In genomic region chr4:16250665-16251365, GRCh38 we compare ENCODE assay signal across 1 cellular context.
TF ChIP-seq lines count a peak whose summit lies in the region.

No MANE protein-coding gene starts in this region.

TF ChIP-seq in HepG2, 621 proteins besides CTCF, POLR2A, EP300 and RAD21 (continued from another document and continues in another):
- TF ChIP-seq, protein P1, sequence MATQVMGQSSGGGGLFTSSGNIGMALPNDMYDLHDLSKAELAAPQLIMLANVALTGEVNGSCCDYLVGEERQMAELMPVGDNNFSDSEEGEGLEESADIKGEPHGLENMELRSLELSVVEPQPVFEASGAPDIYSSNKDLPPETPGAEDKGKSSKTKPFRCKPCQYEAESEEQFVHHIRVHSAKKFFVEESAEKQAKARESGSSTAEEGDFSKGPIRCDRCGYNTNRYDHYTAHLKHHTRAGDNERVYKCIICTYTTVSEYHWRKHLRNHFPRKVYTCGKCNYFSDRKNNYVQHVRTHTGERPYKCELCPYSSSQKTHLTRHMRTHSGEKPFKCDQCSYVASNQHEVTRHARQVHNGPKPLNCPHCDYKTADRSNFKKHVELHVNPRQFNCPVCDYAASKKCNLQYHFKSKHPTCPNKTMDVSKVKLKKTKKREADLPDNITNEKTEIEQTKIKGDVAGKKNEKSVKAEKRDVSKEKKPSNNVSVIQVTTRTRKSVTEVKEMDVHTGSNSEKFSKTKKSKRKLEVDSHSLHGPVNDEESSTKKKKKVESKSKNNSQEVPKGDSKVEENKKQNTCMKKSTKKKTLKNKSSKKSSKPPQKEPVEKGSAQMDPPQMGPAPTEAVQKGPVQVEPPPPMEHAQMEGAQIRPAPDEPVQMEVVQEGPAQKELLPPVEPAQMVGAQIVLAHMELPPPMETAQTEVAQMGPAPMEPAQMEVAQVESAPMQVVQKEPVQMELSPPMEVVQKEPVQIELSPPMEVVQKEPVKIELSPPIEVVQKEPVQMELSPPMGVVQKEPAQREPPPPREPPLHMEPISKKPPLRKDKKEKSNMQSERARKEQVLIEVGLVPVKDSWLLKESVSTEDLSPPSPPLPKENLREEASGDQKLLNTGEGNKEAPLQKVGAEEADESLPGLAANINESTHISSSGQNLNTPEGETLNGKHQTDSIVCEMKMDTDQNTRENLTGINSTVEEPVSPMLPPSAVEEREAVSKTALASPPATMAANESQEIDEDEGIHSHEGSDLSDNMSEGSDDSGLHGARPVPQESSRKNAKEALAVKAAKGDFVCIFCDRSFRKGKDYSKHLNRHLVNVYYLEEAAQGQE (IDR thresholded peaks at IDR 0.05; ENCODE audit: borderline replicate concordance in 1 of 2, low read depth in 1 of 2, low read length in 2 of 2), result peak in 1 of 2 experiments; percentile 36; a peak in 1 of 4 replicates
- TF ChIP-seq ZNF619 (CRISPR knock-in tag; IDR thresholded peaks at IDR 0.05) (no peak), NPAS2 (CRISPR knock-in tag; IDR thresholded peaks at IDR 0.05; ENCODE audit: borderline replicate concordance) (no peak), ZNF274 (CRISPR knock-in tag; IDR thresholded peaks at IDR 0.05) (no peak), HMG20A (CRISPR knock-in tag; IDR thresholded peaks at IDR 0.05; ENCODE audit: borderline replicate concordance) (peak; percentile 63; the same call in 1 of the 2 replicates), ZNF350 (CRISPR knock-in tag; IDR thresholded peaks at IDR 0.05; ENCODE audit: borderline replicate concordance, low read depth) (no peak), ZBTB26 (CRISPR knock-in tag; IDR thresholded peaks at IDR 0.05; ENCODE audit: borderline replicate concordance) (no peak), TFAP4 (IDR thresholded peaks at IDR 0.05; ENCODE audit: borderline replicate concordance, low read depth) (no peak), ZBTB14 (CRISPR knock-in tag; IDR thresholded peaks at IDR 0.05) (no peak), E2F1 (CRISPR knock-in tag; IDR thresholded peaks at IDR 0.05) (no peak), SATB2 (CRISPR knock-in tag; IDR thresholded peaks at IDR 0.05) (no peak), KDM2A (CRISPR knock-in tag; IDR thresholded peaks at IDR 0.05; ENCODE audit: borderline replicate concordance, low read depth) (no peak), ZNF251 (CRISPR knock-in tag; IDR thresholded peaks at IDR 0.05) (no peak), NFYC (CRISPR knock-in tag; IDR thresholded peaks at IDR 0.05) (no peak), WIZ (CRISPR knock-in tag; IDR thresholded peaks at IDR 0.05) (no peak), HOXA9 (CRISPR knock-in tag; IDR thresholded peaks at IDR 0.05; ENCODE audit: borderline replicate concordance) (no peak), ZNF772 (CRISPR knock-in tag; IDR thresholded peaks at IDR 0.05) (no peak), TCF7L2 (IDR thresholded peaks at IDR 0.05; ENCODE audit: low read depth, low read length) (no peak), ATRX (CRISPR knock-in tag; IDR thresholded peaks at IDR 0.05; ENCODE audit: borderline replicate concordance) (no peak), YEATS4 (CRISPR knock-in tag; IDR thresholded peaks at IDR 0.05; ENCODE audit: borderline replicate concordance) (peak; percentile 37; the same call in 1 of the 2 replicates)
- TF ChIP-seq, protein P2, sequence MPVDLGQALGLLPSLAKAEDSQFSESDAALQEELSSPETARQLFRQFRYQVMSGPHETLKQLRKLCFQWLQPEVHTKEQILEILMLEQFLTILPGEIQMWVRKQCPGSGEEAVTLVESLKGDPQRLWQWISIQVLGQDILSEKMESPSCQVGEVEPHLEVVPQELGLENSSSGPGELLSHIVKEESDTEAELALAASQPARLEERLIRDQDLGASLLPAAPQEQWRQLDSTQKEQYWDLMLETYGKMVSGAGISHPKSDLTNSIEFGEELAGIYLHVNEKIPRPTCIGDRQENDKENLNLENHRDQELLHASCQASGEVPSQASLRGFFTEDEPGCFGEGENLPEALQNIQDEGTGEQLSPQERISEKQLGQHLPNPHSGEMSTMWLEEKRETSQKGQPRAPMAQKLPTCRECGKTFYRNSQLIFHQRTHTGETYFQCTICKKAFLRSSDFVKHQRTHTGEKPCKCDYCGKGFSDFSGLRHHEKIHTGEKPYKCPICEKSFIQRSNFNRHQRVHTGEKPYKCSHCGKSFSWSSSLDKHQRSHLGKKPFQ (CRISPR knock-in tag; IDR thresholded peaks at IDR 0.05; ENCODE audit: insufficient replicate concordance), result no peak
- TF ChIP-seq, protein P3, sequence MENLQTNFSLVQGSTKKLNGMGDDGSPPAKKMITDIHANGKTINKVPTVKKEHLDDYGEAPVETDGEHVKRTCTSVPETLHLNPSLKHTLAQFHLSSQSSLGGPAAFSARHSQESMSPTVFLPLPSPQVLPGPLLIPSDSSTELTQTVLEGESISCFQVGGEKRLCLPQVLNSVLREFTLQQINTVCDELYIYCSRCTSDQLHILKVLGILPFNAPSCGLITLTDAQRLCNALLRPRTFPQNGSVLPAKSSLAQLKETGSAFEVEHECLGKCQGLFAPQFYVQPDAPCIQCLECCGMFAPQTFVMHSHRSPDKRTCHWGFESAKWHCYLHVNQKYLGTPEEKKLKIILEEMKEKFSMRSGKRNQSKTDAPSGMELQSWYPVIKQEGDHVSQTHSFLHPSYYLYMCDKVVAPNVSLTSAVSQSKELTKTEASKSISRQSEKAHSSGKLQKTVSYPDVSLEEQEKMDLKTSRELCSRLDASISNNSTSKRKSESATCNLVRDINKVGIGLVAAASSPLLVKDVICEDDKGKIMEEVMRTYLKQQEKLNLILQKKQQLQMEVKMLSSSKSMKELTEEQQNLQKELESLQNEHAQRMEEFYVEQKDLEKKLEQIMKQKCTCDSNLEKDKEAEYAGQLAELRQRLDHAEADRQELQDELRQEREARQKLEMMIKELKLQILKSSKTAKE (CRISPR knock-in tag; IDR thresholded peaks at IDR 0.05; ENCODE audit: borderline replicate concordance), result peak; percentile 53; the same call in 1 of the 2 replicates
- TF ChIP-seq, protein P4, sequence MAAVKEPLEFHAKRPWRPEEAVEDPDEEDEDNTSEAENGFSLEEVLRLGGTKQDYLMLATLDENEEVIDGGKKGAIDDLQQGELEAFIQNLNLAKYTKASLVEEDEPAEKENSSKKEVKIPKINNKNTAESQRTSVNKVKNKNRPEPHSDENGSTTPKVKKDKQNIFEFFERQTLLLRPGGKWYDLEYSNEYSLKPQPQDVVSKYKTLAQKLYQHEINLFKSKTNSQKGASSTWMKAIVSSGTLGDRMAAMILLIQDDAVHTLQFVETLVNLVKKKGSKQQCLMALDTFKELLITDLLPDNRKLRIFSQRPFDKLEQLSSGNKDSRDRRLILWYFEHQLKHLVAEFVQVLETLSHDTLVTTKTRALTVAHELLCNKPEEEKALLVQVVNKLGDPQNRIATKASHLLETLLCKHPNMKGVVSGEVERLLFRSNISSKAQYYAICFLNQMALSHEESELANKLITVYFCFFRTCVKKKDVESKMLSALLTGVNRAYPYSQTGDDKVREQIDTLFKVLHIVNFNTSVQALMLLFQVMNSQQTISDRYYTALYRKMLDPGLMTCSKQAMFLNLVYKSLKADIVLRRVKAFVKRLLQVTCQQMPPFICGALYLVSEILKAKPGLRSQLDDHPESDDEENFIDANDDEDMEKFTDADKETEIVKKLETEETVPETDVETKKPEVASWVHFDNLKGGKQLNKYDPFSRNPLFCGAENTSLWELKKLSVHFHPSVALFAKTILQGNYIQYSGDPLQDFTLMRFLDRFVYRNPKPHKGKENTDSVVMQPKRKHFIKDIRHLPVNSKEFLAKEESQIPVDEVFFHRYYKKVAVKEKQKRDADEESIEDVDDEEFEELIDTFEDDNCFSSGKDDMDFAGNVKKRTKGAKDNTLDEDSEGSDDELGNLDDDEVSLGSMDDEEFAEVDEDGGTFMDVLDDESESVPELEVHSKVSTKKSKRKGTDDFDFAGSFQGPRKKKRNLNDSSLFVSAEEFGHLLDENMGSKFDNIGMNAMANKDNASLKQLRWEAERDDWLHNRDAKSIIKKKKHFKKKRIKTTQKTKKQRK (IDR thresholded peaks at IDR 0.05; ENCODE audit: low read length), result no peak
- TF ChIP-seq, protein P5, sequence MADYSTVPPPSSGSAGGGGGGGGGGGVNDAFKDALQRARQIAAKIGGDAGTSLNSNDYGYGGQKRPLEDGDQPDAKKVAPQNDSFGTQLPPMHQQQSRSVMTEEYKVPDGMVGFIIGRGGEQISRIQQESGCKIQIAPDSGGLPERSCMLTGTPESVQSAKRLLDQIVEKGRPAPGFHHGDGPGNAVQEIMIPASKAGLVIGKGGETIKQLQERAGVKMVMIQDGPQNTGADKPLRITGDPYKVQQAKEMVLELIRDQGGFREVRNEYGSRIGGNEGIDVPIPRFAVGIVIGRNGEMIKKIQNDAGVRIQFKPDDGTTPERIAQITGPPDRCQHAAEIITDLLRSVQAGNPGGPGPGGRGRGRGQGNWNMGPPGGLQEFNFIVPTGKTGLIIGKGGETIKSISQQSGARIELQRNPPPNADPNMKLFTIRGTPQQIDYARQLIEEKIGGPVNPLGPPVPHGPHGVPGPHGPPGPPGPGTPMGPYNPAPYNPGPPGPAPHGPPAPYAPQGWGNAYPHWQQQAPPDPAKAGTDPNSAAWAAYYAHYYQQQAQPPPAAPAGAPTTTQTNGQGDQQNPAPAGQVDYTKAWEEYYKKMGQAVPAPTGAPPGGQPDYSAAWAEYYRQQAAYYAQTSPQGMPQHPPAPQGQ (CRISPR knock-in tag; IDR thresholded peaks at IDR 0.05; ENCODE audit: borderline replicate concordance), result no peak
- TF ChIP-seq, protein P6, sequence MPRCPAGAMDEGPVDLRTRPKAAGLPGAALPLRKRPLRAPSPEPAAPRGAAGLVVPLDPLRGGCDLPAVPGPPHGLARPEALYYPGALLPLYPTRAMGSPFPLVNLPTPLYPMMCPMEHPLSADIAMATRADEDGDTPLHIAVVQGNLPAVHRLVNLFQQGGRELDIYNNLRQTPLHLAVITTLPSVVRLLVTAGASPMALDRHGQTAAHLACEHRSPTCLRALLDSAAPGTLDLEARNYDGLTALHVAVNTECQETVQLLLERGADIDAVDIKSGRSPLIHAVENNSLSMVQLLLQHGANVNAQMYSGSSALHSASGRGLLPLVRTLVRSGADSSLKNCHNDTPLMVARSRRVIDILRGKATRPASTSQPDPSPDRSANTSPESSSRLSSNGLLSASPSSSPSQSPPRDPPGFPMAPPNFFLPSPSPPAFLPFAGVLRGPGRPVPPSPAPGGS (CRISPR knock-in tag; IDR thresholded peaks at IDR 0.05), result no peak
- TF ChIP-seq, protein P7, sequence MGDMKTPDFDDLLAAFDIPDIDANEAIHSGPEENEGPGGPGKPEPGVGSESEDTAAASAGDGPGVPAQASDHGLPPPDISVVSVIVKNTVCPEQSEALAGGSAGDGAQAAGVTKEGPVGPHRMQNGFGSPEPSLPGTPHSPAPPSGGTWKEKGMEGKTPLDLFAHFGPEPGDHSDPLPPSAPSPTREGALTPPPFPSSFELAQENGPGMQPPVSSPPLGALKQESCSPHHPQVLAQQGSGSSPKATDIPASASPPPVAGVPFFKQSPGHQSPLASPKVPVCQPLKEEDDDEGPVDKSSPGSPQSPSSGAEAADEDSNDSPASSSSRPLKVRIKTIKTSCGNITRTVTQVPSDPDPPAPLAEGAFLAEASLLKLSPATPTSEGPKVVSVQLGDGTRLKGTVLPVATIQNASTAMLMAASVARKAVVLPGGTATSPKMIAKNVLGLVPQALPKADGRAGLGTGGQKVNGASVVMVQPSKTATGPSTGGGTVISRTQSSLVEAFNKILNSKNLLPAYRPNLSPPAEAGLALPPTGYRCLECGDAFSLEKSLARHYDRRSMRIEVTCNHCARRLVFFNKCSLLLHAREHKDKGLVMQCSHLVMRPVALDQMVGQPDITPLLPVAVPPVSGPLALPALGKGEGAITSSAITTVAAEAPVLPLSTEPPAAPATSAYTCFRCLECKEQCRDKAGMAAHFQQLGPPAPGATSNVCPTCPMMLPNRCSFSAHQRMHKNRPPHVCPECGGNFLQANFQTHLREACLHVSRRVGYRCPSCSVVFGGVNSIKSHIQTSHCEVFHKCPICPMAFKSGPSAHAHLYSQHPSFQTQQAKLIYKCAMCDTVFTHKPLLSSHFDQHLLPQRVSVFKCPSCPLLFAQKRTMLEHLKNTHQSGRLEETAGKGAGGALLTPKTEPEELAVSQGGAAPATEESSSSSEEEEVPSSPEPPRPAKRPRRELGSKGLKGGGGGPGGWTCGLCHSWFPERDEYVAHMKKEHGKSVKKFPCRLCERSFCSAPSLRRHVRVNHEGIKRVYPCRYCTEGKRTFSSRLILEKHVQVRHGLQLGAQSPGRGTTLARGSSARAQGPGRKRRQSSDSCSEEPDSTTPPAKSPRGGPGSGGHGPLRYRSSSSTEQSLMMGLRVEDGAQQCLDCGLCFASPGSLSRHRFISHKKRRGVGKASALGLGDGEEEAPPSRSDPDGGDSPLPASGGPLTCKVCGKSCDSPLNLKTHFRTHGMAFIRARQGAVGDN (CRISPR knock-in tag; IDR thresholded peaks at IDR 0.05), result no peak
- TF ChIP-seq, protein P8, sequence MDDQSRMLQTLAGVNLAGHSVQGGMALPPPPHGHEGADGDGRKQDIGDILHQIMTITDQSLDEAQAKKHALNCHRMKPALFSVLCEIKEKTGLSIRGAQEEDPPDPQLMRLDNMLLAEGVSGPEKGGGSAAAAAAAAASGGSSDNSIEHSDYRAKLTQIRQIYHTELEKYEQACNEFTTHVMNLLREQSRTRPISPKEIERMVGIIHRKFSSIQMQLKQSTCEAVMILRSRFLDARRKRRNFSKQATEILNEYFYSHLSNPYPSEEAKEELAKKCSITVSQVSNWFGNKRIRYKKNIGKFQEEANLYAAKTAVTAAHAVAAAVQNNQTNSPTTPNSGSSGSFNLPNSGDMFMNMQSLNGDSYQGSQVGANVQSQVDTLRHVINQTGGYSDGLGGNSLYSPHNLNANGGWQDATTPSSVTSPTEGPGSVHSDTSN (CRISPR knock-in tag; IDR thresholded peaks at IDR 0.05; ENCODE audit: borderline replicate concordance), result no peak
